In the genomic region with DNA sequence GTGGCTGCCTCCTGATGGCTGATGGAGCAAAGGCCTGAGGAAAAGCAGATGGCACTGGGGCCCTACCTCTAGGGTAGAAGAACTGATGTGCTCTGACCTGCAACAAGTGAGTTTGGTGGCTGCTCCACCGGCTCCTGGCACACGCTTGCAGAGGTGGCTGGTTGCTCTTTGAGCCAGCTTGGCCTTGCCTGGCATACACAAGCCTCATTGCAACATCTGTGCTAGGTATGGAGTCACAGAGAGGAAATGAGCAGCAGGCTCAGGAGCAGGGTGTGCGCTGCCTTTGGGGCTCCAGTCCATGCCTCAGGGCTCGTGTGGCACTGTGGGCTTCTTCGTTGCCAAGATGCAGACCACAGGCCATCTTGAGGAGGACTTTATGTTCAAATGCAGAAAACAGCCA, we compare ENCODE assay signal across 4 cellular contexts. TPM values are rescaled to one million over a fixed set of nuclear protein-coding genes. Genes with fewer than 3 reads are reported as not detected.
"Had no signal": no experiment of that assay in that cellular context is flagged by ENCODE, and none has a peak within 500 bp of the region (broad histone marks: within the 10 kb centered on the region; RNA-seq: fewer than 3 reads in every experiment).

No MANE protein-coding gene starts in this region.

RNA-seq across cellular contexts. Expression of a gene that starts 40.5 kb away (rescaled TPM):
- total RNA-seq: LHCN-M2, M059J, MCF 10A, NCI-H460 had no signal
